Comparison of ENCODE assay signal across 13 cellular contexts in genomic region chr2:1995987-1996386, GRCh38.
A peak's percentile ranks its signal among the peaks of the same experiment; 100 is the strongest.
DNase-seq lines count a peak whose midpoint lies in the region; TF ChIP-seq lines count a peak whose summit lies in the region.
"Had no signal": no experiment of that assay in that cellular context is flagged by ENCODE, and none has a peak within 500 bp of the region (broad histone marks: within the 10 kb centered on the region; RNA-seq: fewer than 3 reads in every experiment).

No MANE protein-coding gene starts in this region.

- peaks cover 0 to 6% of the 10 kb centered on the region in 2 donors for H3K9me3 ChIP-seq in right atrium auricular region

- H3K4me1 Mint-ChIP-seq in activated CD4-positive, alpha-beta memory T cell treated with anti-CD3 and anti-CD28 coated beads for 36 hours (ENCODE audit: low read depth), result peaks cover 10% of the 10 kb centered on the region

- CTCF ChIA-PET in activated CD4-positive, alpha-beta memory T cell treated with anti-CD3 and anti-CD28 coated beads for 36 hours (lab: Charles Lee), result no interaction called here

- no peaks in the 10 kb centered on the region for H3K36me3 Mint-ChIP-seq in activated CD4-positive, alpha-beta memory T cell treated with anti-CD3 and anti-CD28 coated beads for 36 hours

- H3K27me3 Mint-ChIP-seq in activated CD4-positive, alpha-beta memory T cell treated with anti-CD3 and anti-CD28 coated beads for 36 hours, result peaks cover 18% of the 10 kb centered on the region

- POLR2A ChIA-PET in activated CD4-positive, alpha-beta memory T cell treated with anti-CD3 and anti-CD28 coated beads for 36 hours (lab: Charles Lee), result no interaction called here

- H3K27ac Mint-ChIP-seq in activated CD4-positive, alpha-beta memory T cell treated with anti-CD3 and anti-CD28 coated beads for 36 hours, result no peak overlapping the region

- no peak overlapping the region for H3K4me3 Mint-ChIP-seq in activated CD4-positive, alpha-beta memory T cell treated with anti-CD3 and anti-CD28 coated beads for 36 hours

- no peak overlapping the region for H3K4me3 ChIP-seq in Jurkat, Clone E6-1 (ENCODE audit: low read length)
- H3K4me3 ChIP-seq in kidney epithelial cell (ENCODE audit: low read depth, low read length) (no peak overlapping the region), H7 (ENCODE audit: insufficient read depth, low read depth, low read length) (no peak overlapping the region), right atrium auricular region (no peak overlapping the region)
- H3K4me3 ChIP-seq: SK-N-MC had no signal

- H3K27ac ChIP-seq in right atrium auricular region, result no peak overlapping the region
- H3K27ac ChIP-seq: SK-N-MC had no signal

- H3K36me3 ChIP-seq in kidney epithelial cell (ENCODE audit: control insufficient read depth, insufficient read depth, low read length) (no peaks in the 10 kb centered on the region), H7 (replicated peaks; ENCODE audit: control insufficient read depth, insufficient read depth, low read length) (no peaks in the 10 kb centered on the region), right atrium auricular region (no peaks in the 10 kb centered on the region)

- intact Hi-C loops in activated CD4-positive, alpha-beta memory T cell treated with anti-CD3 and anti-CD28 coated beads for 36 hours (cut with micrococcal nuclease), result no loop called here

- H3K9me3 Mint-ChIP-seq in activated CD4-positive, alpha-beta memory T cell treated with anti-CD3 and anti-CD28 coated beads for 36 hours, result no peaks in the 10 kb centered on the region

- no peaks in the 10 kb centered on the region for H3K27me3 ChIP-seq in kidney epithelial cell (ENCODE audit: control insufficient read depth, insufficient read depth, low read length)
- no peaks in the 10 kb centered on the region for H3K27me3 ChIP-seq in H7 (ENCODE audit: control insufficient read depth, insufficient read depth, low read length)
- H3K27me3 ChIP-seq in right atrium auricular region, result no peaks in the 10 kb centered on the region

- no peak for TF ChIP-seq CTCF in kidney epithelial cell (IDR thresholded peaks at IDR 0.05; ENCODE audit: insufficient read depth, low read length, poor library complexity, severe bottlenecking)
- no peak for TF ChIP-seq CTCF in right atrium auricular region (IDR thresholded peaks at IDR 0.05)

- DNase-seq in CD1c-positive myeloid dendritic cell (ENCODE audit: extremely low spot score), result peak; percentile 21
- DNase-seq in Jurkat, Clone E6-1 (ENCODE audit: low read depth, low spot score), result peak; percentile 84
- DNase-seq in activated CD4-positive, alpha-beta memory T cell treated with anti-CD3 and anti-CD28 coated beads for 36 hours, result peak; percentile 17
- peak; percentile 16 for DNase-seq in kidney epithelial cell (ENCODE audit: low read depth)
- DNase-seq in H7, result no peak
- no peak for DNase-seq in right atrium auricular region (ENCODE audit: low spot score)
- no peak for DNase-seq in GOT3 (lab: John Stamatoyannopoulos, UW)
- DNase-seq in NCI-H2171 (lab: John Stamatoyannopoulos, UW), result no peak
- DNase-seq: glutamatergic neuron, mammary epithelial cell, NCI-H446 treated with DMSO at 0.1 percent for 48 hours, right cardiac atrium had no signal

- H3K4me1 ChIP-seq in right atrium auricular region, result peaks cover 0 to 3% of the 10 kb centered on the region in 2 donors

Comparison
In these comparisons a context has a peak if more than half of its experiments do, and no peak if none do; other contexts are left out.
1. DNase-seq: peak in CD1c-positive myeloid dendritic cell (single experiment), Jurkat, Clone E6-1 (single experiment), activated CD4-positive, alpha-beta memory T cell treated with anti-CD3 and anti-CD28 coated beads for 36 hours (single experiment) and kidney epithelial cell (single experiment); none in H7 (single experiment), right atrium auricular region (single experiment), GOT3 (single experiment) and NCI-H2171 (single experiment).